ENCODE assay signal across 13 cellular contexts in the genomic region with DNA sequence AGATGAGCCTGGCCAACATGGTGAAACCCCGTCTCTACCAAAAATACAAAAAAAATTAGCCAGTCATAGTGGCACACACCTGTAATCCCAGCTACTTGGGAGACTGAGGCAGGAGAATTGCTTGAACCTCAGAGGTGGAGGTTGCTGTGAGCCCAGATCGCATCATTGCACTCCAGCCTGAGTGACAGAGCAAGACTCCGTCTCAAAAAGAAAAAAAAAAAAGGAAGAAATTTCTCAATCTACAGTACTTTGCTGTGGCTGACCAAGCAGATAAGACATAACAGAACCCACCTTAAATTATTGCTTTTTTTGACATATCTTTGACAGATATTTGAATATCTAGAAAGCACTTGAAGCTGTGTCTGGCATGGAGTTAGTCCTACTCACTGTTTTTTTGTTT. TPM values are rescaled to one million over a fixed set of nuclear protein-coding genes. Genes with fewer than 3 reads are reported as not detected.
"Had no signal": no experiment of that assay in that cellular context is flagged by ENCODE, and none has a peak within 500 bp of the region (broad histone marks: within the 10 kb centered on the region; RNA-seq: fewer than 3 reads in every experiment).

No MANE protein-coding gene starts in this region.

RNA-seq across cellular contexts. Expression of gene HNF1A, which starts 34.9 kb away (rescaled TPM):
- total RNA-seq: left cardiac atrium; left ventricle myocardium inferior; left ventricle myocardium superior; lung microvascular endothelial cell; mammary epithelial cell; mesenteric fat pad; mesothelial cell of epicardium; mononuclear cell; myocyte; naive thymus-derived CD4-positive, alpha-beta T cell; naive thymus-derived CD8-positive, alpha-beta T cell had no signal
- polyA plus RNA-seq: immature natural killer cell; keratinocyte; mammary epithelial cell; naive thymus-derived CD4-positive, alpha-beta T cell; naive thymus-derived CD8-positive, alpha-beta T cell had no signal
